13 cellular contexts compared by ENCODE assay signal in genomic region chr9:89234186-89234585, GRCh38. TPM values are rescaled to one million over a fixed set of nuclear protein-coding genes. Genes with fewer than 3 reads are reported as not detected.
DNase-seq lines count a peak whose midpoint lies in the region; ATAC-seq and TF ChIP-seq lines count a peak whose summit lies in the region.
"Had no signal": no experiment of that assay in that cellular context is flagged by ENCODE, and none has a peak within 500 bp of the region (broad histone marks: within the 10 kb centered on the region; RNA-seq: fewer than 3 reads in every experiment).

No MANE protein-coding gene starts in this region.

- intact Hi-C loops in A673 (cut with micrococcal nuclease; ENCODE audit: unreplicated experiment) = no loop called here

- peaks cover 6% of the 10 kb centered on the region for H3K9me3 Mint-ChIP-seq in endodermal cell

- peak overlapping the region; percentile 26 for H3K4me3 ChIP-seq in A673 (ENCODE audit: low read depth, low read length, poor library complexity, severe bottlenecking)
- peak overlapping the region; percentile 54 for H3K4me3 ChIP-seq in HUES6 (ENCODE audit: low read depth, low read length)
- peak overlapping the region; percentile 82 for H3K4me3 ChIP-seq in endodermal cell (ENCODE audit: low read length)
- H3K4me3 ChIP-seq in neural cell (ENCODE audit: low read length) = peak overlapping the region; percentile 49

- no peak overlapping the region for H2AFZ ChIP-seq in neural cell (ENCODE audit: low read depth, low read length)

- H3K4me1 Mint-ChIP-seq in endodermal cell = peaks cover 6% of the 10 kb centered on the region

- H3K27ac Mint-ChIP-seq in endodermal cell = no peak overlapping the region

- TF ChIP-seq CTCF in A673 (conservative IDR thresholded peaks at IDR 0.05; ENCODE audit: low read depth, low read length) = no peak
- TF ChIP-seq CTCF in endodermal cell (conservative IDR thresholded peaks at IDR 0.05) = no peak
- TF ChIP-seq CTCF in neural cell (IDR thresholded peaks at IDR 0.05; ENCODE audit: poor library complexity, severe bottlenecking) = no peak

- CTCF ChIA-PET in A673 (lab: Charles Lee) = no interaction called here

- H3K27me3 Mint-ChIP-seq in endodermal cell (ENCODE audit: insufficient read depth) = peaks cover 30% of the 10 kb centered on the region

- no peak for TF ChIP-seq RAD21 in neural cell (conservative IDR thresholded peaks at IDR 0.05)

- H3K36me3 ChIP-seq in A673 (ENCODE audit: insufficient read depth, low read length, poor library complexity, severe bottlenecking) = no peaks in the 10 kb centered on the region
- H3K36me3 ChIP-seq in HUES6 (ENCODE audit: control insufficient read depth, insufficient read depth, low read length) = no peaks in the 10 kb centered on the region
- no peaks in the 10 kb centered on the region for H3K36me3 ChIP-seq in endodermal cell (ENCODE audit: control insufficient read depth, insufficient read depth, low read length)
- H3K36me3 ChIP-seq in neural cell (ENCODE audit: insufficient read depth, low read length) = no peaks in the 10 kb centered on the region
- H3K36me3 ChIP-seq: gastrocnemius medialis had no signal

- peaks cover 4% of the 10 kb centered on the region for H3K9me3 ChIP-seq in A673 (ENCODE audit: low read depth, low read length, poor library complexity, severe bottlenecking)
- H3K9me3 ChIP-seq in HUES6 (ENCODE audit: control insufficient read depth, insufficient read depth, low read depth, low read length) = no peaks in the 10 kb centered on the region
- H3K9me3 ChIP-seq in endodermal cell (ENCODE audit: control insufficient read depth, low read length) = no peaks in the 10 kb centered on the region
- no peaks in the 10 kb centered on the region for H3K9me3 ChIP-seq in neural cell (ENCODE audit: low read length)
- H3K9me3 ChIP-seq: gastrocnemius medialis had no signal

- no peaks in the 10 kb centered on the region for H4K20me1 ChIP-seq in neural cell (ENCODE audit: insufficient read depth)

- peak overlapping the region; percentile 48 for H3K4me3 Mint-ChIP-seq in endodermal cell

- TF ChIP-seq EP300 in neural cell (conservative IDR thresholded peaks at IDR 0.05; ENCODE audit: poor library complexity, severe bottlenecking) = no peak

- H3K27me3 ChIP-seq in A673 (replicated peaks; ENCODE audit: insufficient read depth, low read depth, low read length, poor library complexity) = peaks cover 63% of the 10 kb centered on the region
- peaks cover 27% of the 10 kb centered on the region for H3K27me3 ChIP-seq in HUES6 (ENCODE audit: control insufficient read depth, insufficient read depth, low read length)
- peaks cover 32% of the 10 kb centered on the region for H3K27me3 ChIP-seq in endodermal cell (ENCODE audit: control insufficient read depth, insufficient read depth, low read length, poor library complexity, severe bottlenecking)
- no peaks in the 10 kb centered on the region for H3K27me3 ChIP-seq in neural cell (ENCODE audit: insufficient read depth, low read depth, low read length)
- H3K27me3 ChIP-seq: gastrocnemius medialis had no signal

- WGBS in endodermal cell (ENCODE audit: insufficient coverage in 1 of 2, insufficient read length in 1 of 2), 2 experiments = 25 to 32% methylated on average over 4 to 12 of the region's 12 CpGs

- H3F3A ChIP-seq in neural cell (ENCODE audit: insufficient read depth, low read length, poor library complexity, severe bottlenecking) = no peaks in the 10 kb centered on the region

- no peak overlapping the region for H3K9ac ChIP-seq in HUES6 (ENCODE audit: low read length)
- no peak overlapping the region for H3K9ac ChIP-seq in endodermal cell (ENCODE audit: extremely low read depth, low read length, poor library complexity, severe bottlenecking)
- no peak overlapping the region for H3K9ac ChIP-seq in neural cell (ENCODE audit: low read length)

- no TSS peak for BruUV-seq in A673 (replicated peaks; lab: Mats Ljungman, UMichigan)

- no peak overlapping the region for H3K27ac ChIP-seq in A673 (ENCODE audit: low read depth, low read length, poor library complexity, severe bottlenecking)
- H3K27ac ChIP-seq in HUES6 (ENCODE audit: low read depth, low read length) = no peak overlapping the region
- no peak overlapping the region for H3K27ac ChIP-seq in endodermal cell (ENCODE audit: low read depth, low read length)
- no peak overlapping the region for H3K27ac ChIP-seq in neural cell (ENCODE audit: low read length)
- H3K27ac ChIP-seq: gastrocnemius medialis, HL-60 had no signal

- ATAC-seq in HG02763 (IDR thresholded peaks at IDR 0.05; ENCODE audit: unreplicated experiment) = no peak
- no peak for ATAC-seq in HG03280 (IDR thresholded peaks at IDR 0.05; ENCODE audit: unreplicated experiment)
- no peak for ATAC-seq in GM18517 (IDR thresholded peaks at IDR 0.05; ENCODE audit: unreplicated experiment)
- ATAC-seq: gastrocnemius medialis, left lobe of liver had no signal

- no peak overlapping the region for H3K4me2 ChIP-seq in neural cell (ENCODE audit: low read length)

- H3K9me2 ChIP-seq in neural cell (ENCODE audit: insufficient read depth, low read length) = no peaks in the 10 kb centered on the region

- H3K4me1 ChIP-seq in A673 (ENCODE audit: insufficient read depth, low read length, poor library complexity, severe bottlenecking) (no peaks in the 10 kb centered on the region), HUES6 (ENCODE audit: control insufficient read depth, insufficient read depth, low read length) (no peaks in the 10 kb centered on the region), endodermal cell (ENCODE audit: control insufficient read depth, insufficient read depth, low read length) (no peaks in the 10 kb centered on the region)
- H3K4me1 ChIP-seq: gastrocnemius medialis had no signal

- DNase-seq in A673 (ENCODE audit: low spot score) = no peak
- DNase-seq in endodermal cell = no peak
- DNase-seq in stimulated activated CD4-positive, alpha-beta T cell treated with anti-CD3 and anti-CD28 coated beads, Interleukin-2, amount 100 ng/mL, for 24 hours = no peak
- DNase-seq: activated CD4-positive, alpha-beta T cell treated with anti-CD3 and anti-CD28 coated beads for 1 hour; activated T-cell treated with anti-CD3 and anti-CD28 coated beads for 4 hours; gastrocnemius medialis had no signal

- no peaks in the 10 kb centered on the region for H3K36me3 Mint-ChIP-seq in endodermal cell (ENCODE audit: low read depth)

- POLR2A ChIA-PET in A673 (lab: Charles Lee; ENCODE audit: low non-redundant PET) = no interaction called here

- no peaks in the 10 kb centered on the region for H3K79me2 ChIP-seq in neural cell (replicated peaks; ENCODE audit: insufficient read depth, low read length)

TF ChIP-seq in neural cell, 6 proteins besides CTCF, POLR2A, EP300 and RAD21:
- no peak for TF ChIP-seq POLR2AphosphoS5 (IDR thresholded peaks at IDR 0.05)
- no peak for TF ChIP-seq EZH2 (IDR thresholded peaks at IDR 0.05; ENCODE audit: borderline replicate concordance, insufficient read depth, low read length, poor library complexity, severe bottlenecking)
- no peak for TF ChIP-seq MXI1 (conservative IDR thresholded peaks at IDR 0.05; ENCODE audit: poor library complexity, severe bottlenecking)
- no peak for TF ChIP-seq TAF1 (IDR thresholded peaks at IDR 0.05; ENCODE audit: low read depth)
- no peak for TF ChIP-seq REST (IDR thresholded peaks at IDR 0.05; ENCODE audit: borderline replicate concordance)
- no peak for TF ChIP-seq SMC3 (conservative IDR thresholded peaks at IDR 0.05; ENCODE audit: poor library complexity)
TF ChIP-seq in neural cell: peak in this region for 0.

RNA-seq across cellular contexts. Expression of gene SHC3, which starts 55.6 kb away (rescaled TPM):
- total RNA-seq in A673 (2021) (5.5 and 6.6 TPM in 2 replicates), endodermal cell (1 to 10 TPM in 1 of 2 donors, under 1 TPM in 1; 0.95 to 1.3 TPM)
- polyA plus RNA-seq in endodermal cell (2013, experiment 1 of 2) = 11.0 TPM
- polyA plus RNA-seq in endodermal cell (2013, experiment 2 of 2) = 10.4 TPM
- 20.1 and 22.9 TPM in 2 replicates for polyA plus RNA-seq in neural cell
- 53.4 and 54.3 TPM in 2 replicates for polyA minus RNA-seq in neural cell

Comparison
In these comparisons a context has a peak if more than half of its experiments do, and no peak if none do; other contexts are left out.
1. H3K4me3 ChIP-seq: peak in every context shown above with its lines; median percentile 82 in endodermal cell; 54 in HUES6; 49 in neural cell; 26 in A673.